30 cellular contexts compared by ENCODE assay signal in genomic region chr18:23876921-23877320, GRCh38.
"Had no signal": no experiment of that assay in that cellular context is flagged by ENCODE, and none has a peak within 500 bp of the region (broad histone marks: within the 10 kb centered on the region; RNA-seq: fewer than 3 reads in every experiment).

No MANE protein-coding gene starts in this region.

- ATAC-seq: activated CD4-positive, CD25-positive, alpha-beta regulatory T cell treated with anti-CD3 and anti-CD28 coated beads, Interleukin-2, amount 50 U/mL, for 24 hours; activated CD8-positive, alpha-beta T cell treated with anti-CD3 and anti-CD28 coated beads for 36 hours; activated T-cell treated with anti-CD3 and anti-CD28 coated beads, Interleukin-2, amount 50 U/mL, for 4 hours; activated T-helper 17 cell treated with anti-CD3 and anti-CD28 coated beads, Interleukin-2, amount 50 U/mL, for 72 hours; effector memory CD8-positive, alpha-beta T cell; T-helper 17 cell had no signal

- H3K9me3 Mint-ChIP-seq: activated B cell treated with CpG ODN at 0.5 μM for 24 hours; activated CD8-positive, alpha-beta T cell treated with anti-CD3 and anti-CD28 coated beads for 36 hours; activated T-cell treated with anti-CD3 and anti-CD28 coated beads, Interleukin-2, amount 50 U/mL, for 4 hours; activated T-helper 17 cell treated with anti-CD3 and anti-CD28 coated beads, Interleukin-2, amount 50 U/mL, for 72 hours; brain; effector memory CD8-positive, alpha-beta T cell; T-helper 2 cell treated with Interferon-gamma antibody and Interleukin-4, amounts not matched to agents 5 μg/mL and 100 μg/mL, for 36 hours had no signal

- H3K27me3 Mint-ChIP-seq: activated CD8-positive, alpha-beta T cell treated with anti-CD3 and anti-CD28 coated beads for 36 hours; activated naive CD8-positive, alpha-beta T cell; activated T-helper 17 cell treated with anti-CD3 and anti-CD28 coated beads, Interleukin-2, amount 50 U/mL, for 72 hours had no signal

- H3K27ac Mint-ChIP-seq: activated B cell treated with CpG ODN at 0.5 μM for 24 hours; activated CD8-positive, alpha-beta T cell treated with anti-CD3 and anti-CD28 coated beads for 36 hours; activated naive CD8-positive, alpha-beta T cell; activated T-helper 17 cell treated with anti-CD3 and anti-CD28 coated beads, Interleukin-2, amount 50 U/mL, for 72 hours; T-helper 2 cell treated with Interferon-gamma antibody and Interleukin-4, amounts not matched to agents 5 μg/mL and 100 μg/mL, for 36 hours had no signal

- FAIRE-seq: colon, frontal cortex had no signal

- H3K36me3 Mint-ChIP-seq: activated naive CD8-positive, alpha-beta T cell; brain had no signal

- H3K36me3 ChIP-seq: WERI-Rb-1 had no signal

- H3K27ac ChIP-seq: WERI-Rb-1 had no signal

- H3K4me3 Mint-ChIP-seq: activated B cell treated with CpG ODN at 0.5 μM for 24 hours; activated CD8-positive, alpha-beta T cell treated with anti-CD3 and anti-CD28 coated beads for 36 hours; activated naive CD8-positive, alpha-beta T cell; activated T-cell treated with anti-CD3 and anti-CD28 coated beads, Interleukin-2, amount 50 U/mL, for 4 hours; activated T-helper 17 cell treated with anti-CD3 and anti-CD28 coated beads, Interleukin-2, amount 50 U/mL, for 72 hours; effector memory CD8-positive, alpha-beta T cell; T-helper 17 cell; T-helper 2 cell treated with Interferon-gamma antibody and Interleukin-4, amounts not matched to agents 5 μg/mL and 100 μg/mL, for 36 hours had no signal

- H3K27me3 ChIP-seq: esophagus squamous epithelium had no signal

- DNase-seq: activated B cell treated with CpG ODN at 0.5 μM for 24 hours; activated CD4-positive, alpha-beta T cell treated with anti-CD3 and anti-CD28 coated beads for 48 hours; activated CD4-positive, alpha-beta T cell treated with anti-CD3 and anti-CD28 coated beads, Interleukin-2, amount 50 U/mL, for 1 hour; activated CD4-positive, alpha-beta T cell treated with anti-CD3 and anti-CD28 coated beads, Interleukin-2, amount 50 U/mL, for 48 hours; activated CD8-positive, alpha-beta memory T cell treated with anti-CD3 and anti-CD28 coated beads for 24 hours; activated CD8-positive, alpha-beta T cell treated with anti-CD3 and anti-CD28 coated beads for 36 hours; activated effector memory CD4-positive, alpha-beta T cell treated with Interleukin-2 at 50 U/mL for 16 hours; activated gamma-delta T cell treated with Interleukin-2 at 50 U/mL for 16 hours; activated naive CD4-positive, alpha-beta T cell treated with anti-CD3 and anti-CD28 coated beads, Interleukin-2, amount 50 U/mL, for 16 hours; activated naive CD4-positive, alpha-beta T cell treated with Interleukin-2 at 50 U/mL for 16 hours; activated T-cell treated with anti-CD3 and anti-CD28 coated beads, Interleukin-2, amount 50 U/mL, for 4 hours; amniotic stem cell; anterior cingulate cortex; caudate nucleus; cortex of kidney; dermis blood vessel endothelial cell; effector CD4-positive, alpha-beta T cell; effector memory CD8-positive, alpha-beta T cell; esophagus squamous epithelium; T-helper 1 cell; T-helper 17 cell; T1000; WERI-Rb-1 had no signal

- H3K4me3 ChIP-seq: esophagus squamous epithelium had no signal

- H3K9me3 ChIP-seq: esophagus squamous epithelium had no signal
